1 cellular context compared by ENCODE assay signal in genomic region chr9:82957526-82958379, GRCh38.
TF ChIP-seq lines count a peak whose summit lies in the region.

No MANE protein-coding gene starts in this region.

TF ChIP-seq in SK-N-SH, 30 proteins besides CTCF, POLR2A, EP300 and RAD21 (continued from another document):
- no peak for TF ChIP-seq FOXJ3 (CRISPR knock-in tag; IDR thresholded peaks at IDR 0.05)
- TF ChIP-seq GATA2 (CRISPR knock-in tag; IDR thresholded peaks at IDR 0.05), result peak; percentile 40; the same call in 1 of the 2 replicates
- no peak for TF ChIP-seq IRF3 (IDR thresholded peaks at IDR 0.05; ENCODE audit: low read depth, low read length)
- TF ChIP-seq GABPA (IDR thresholded peaks at IDR 0.05; ENCODE audit: low read depth), result no peak
- TF ChIP-seq USF1 (IDR thresholded peaks at IDR 0.05; ENCODE audit: borderline replicate concordance, low read depth), result no peak
- no peak for TF ChIP-seq TEAD4 (IDR thresholded peaks at IDR 0.05; ENCODE audit: borderline replicate concordance, insufficient read depth)
- no peak for TF ChIP-seq NRF1 (IDR thresholded peaks at IDR 0.05; ENCODE audit: low read depth, low read length)
- no peak for TF ChIP-seq YY1 (IDR thresholded peaks at IDR 0.05; ENCODE audit: low read depth)
- no peak for TF ChIP-seq TCF12 (IDR thresholded peaks at IDR 0.05)
- no peak for TF ChIP-seq PBX3 (IDR thresholded peaks at IDR 0.05)
- TF ChIP-seq RCOR1 (IDR thresholded peaks at IDR 0.05; ENCODE audit: low read length), result peak; percentile 28; the same call in 1 of the 2 replicates
- no peak for TF ChIP-seq MAX (IDR thresholded peaks at IDR 0.05; ENCODE audit: low read depth)
- TF ChIP-seq JUND (IDR thresholded peaks at IDR 0.05), result no peak
- TF ChIP-seq ELF1 (IDR thresholded peaks at IDR 0.05), result no peak
- TF ChIP-seq ZBTB33 (IDR thresholded peaks at IDR 0.05; ENCODE audit: borderline replicate concordance, low read depth), result no peak
- TF ChIP-seq RXRA (IDR thresholded peaks at IDR 0.05; ENCODE audit: borderline replicate concordance, low read depth), result no peak
- TF ChIP-seq POLR2AphosphoS5 (IDR thresholded peaks at IDR 0.05; ENCODE audit: low read depth, low read length), result no peak
- no peak for TF ChIP-seq RFX5 (IDR thresholded peaks at IDR 0.05; ENCODE audit: low read length)
- no peak for TF ChIP-seq EZH2phosphoT487 (IDR thresholded peaks at IDR 0.05; ENCODE audit: borderline replicate concordance, low read depth)
- no peak for TF ChIP-seq FOXM1 (IDR thresholded peaks at IDR 0.05; ENCODE audit: low read depth)
